8 cellular contexts compared by ENCODE assay signal in genomic region chr2:64330691-64331429, GRCh38.
A peak's percentile ranks its signal among the peaks of the same experiment; 100 is the strongest.
DNase-seq lines count a peak whose midpoint lies in the region; ATAC-seq and TF ChIP-seq lines count a peak whose summit lies in the region.

No MANE protein-coding gene starts in this region.

- H3K36me3 Mint-ChIP-seq in activated naive CD8-positive, alpha-beta T cell = no peaks in the 10 kb centered on the region

- DNase-seq in EL (peak; percentile 80), NCI-H1092 treated with DMSO at 0.1 percent for 48 hours (lab: John Stamatoyannopoulos, UW) (peak; percentile 79), head of caudate nucleus (peak; percentile 60 to 90 (median 80)), osteoblast (ENCODE audit: insufficient read length, low spot score, missing footprints) (no peak), suprapubic skin (ENCODE audit: low spot score in 2 of 2) (peak; percentile 84 to 85)

- H3K4me1 ChIP-seq in osteoblast (ENCODE audit: insufficient read depth, low read length) (peaks cover 13% of the 10 kb centered on the region), suprapubic skin (peaks cover 46% of the 10 kb centered on the region)

- ATAC-seq in SK-N-SH treated with all-trans-retinoic acid at 6 μM for 48 hours (peak; percentile 93), GM21528 (IDR thresholded peaks at IDR 0.05; ENCODE audit: low FRiP score, unreplicated experiment) (no peak)

- no peaks in the 10 kb centered on the region for H4K20me1 ChIP-seq in osteoblast (ENCODE audit: insufficient read depth, low read length)

- no peak for TF ChIP-seq EP300 in suprapubic skin (IDR thresholded peaks at IDR 0.05)

- H3K4me3 ChIP-seq in osteoblast (ENCODE audit: insufficient read depth, low read length) = peak overlapping the region; percentile 68
- peak overlapping the region; percentile 21 for H3K4me3 ChIP-seq in suprapubic skin

- no peaks in the 10 kb centered on the region for H3K9me3 ChIP-seq in osteoblast (ENCODE audit: low read depth, low read length)
- no peaks in the 10 kb centered on the region for H3K9me3 ChIP-seq in suprapubic skin

- WGBS in suprapubic skin = 6% methylated on average over 11 of the region's 11 CpGs

- intact Hi-C loops in head of caudate nucleus (cut with DNase I) = loop anchor here (5.0 kb wide), 1 partner anchor 156 kb away; no protein-coding TSS in a partner anchor

- H3K27ac Mint-ChIP-seq in activated naive CD8-positive, alpha-beta T cell = peak overlapping the region; percentile 89

- H3K79me2 ChIP-seq in osteoblast (ENCODE audit: insufficient read depth, low read length) = no peaks in the 10 kb centered on the region

- TF ChIP-seq CTCF in osteoblast (IDR thresholded peaks at IDR 0.05; ENCODE audit: extremely low read depth, low read depth, low read length) = peak; percentile 96
- TF ChIP-seq CTCF in suprapubic skin (IDR thresholded peaks at IDR 0.05) = peak; percentile 82 to 95

- peak overlapping the region; percentile 73 for H2AFZ ChIP-seq in osteoblast (ENCODE audit: low read length)

- peaks cover 37% of the 10 kb centered on the region for H3K4me1 Mint-ChIP-seq in activated naive CD8-positive, alpha-beta T cell (ENCODE audit: low read depth)

- H3K27ac ChIP-seq in osteoblast (ENCODE audit: low read depth, low read length) (peak overlapping the region; percentile 69), suprapubic skin (peak overlapping the region; percentile 73)

- H3K27me3 Mint-ChIP-seq in activated naive CD8-positive, alpha-beta T cell = no peaks in the 10 kb centered on the region

- no peak for TF ChIP-seq POLR2A in suprapubic skin (IDR thresholded peaks at IDR 0.05)

- H3K36me3 ChIP-seq in osteoblast (ENCODE audit: insufficient read depth, low read length) (no peaks in the 10 kb centered on the region), suprapubic skin (no peaks in the 10 kb centered on the region)

- H3K27me3 ChIP-seq in osteoblast (ENCODE audit: insufficient read depth, low read length) (no peaks in the 10 kb centered on the region), suprapubic skin (no peaks in the 10 kb centered on the region)

- peak overlapping the region; percentile 69 for H3K4me3 Mint-ChIP-seq in activated naive CD8-positive, alpha-beta T cell

- H3K9me3 Mint-ChIP-seq in activated naive CD8-positive, alpha-beta T cell (ENCODE audit: low read depth) = no peaks in the 10 kb centered on the region

- H3K4me2 ChIP-seq in osteoblast (ENCODE audit: insufficient read depth, low read length) = peak overlapping the region; percentile 87

TF ChIP-seq in SK-N-SH treated with all-trans-retinoic acid at 6 μM for 48 hours, 23 proteins besides CTCF, POLR2A, EP300 and RAD21:
- no peak for TF ChIP-seq SNAI2 (CRISPR knock-in tag; IDR thresholded peaks at IDR 0.05)
- no peak for TF ChIP-seq ZNF70 (CRISPR knock-in tag; IDR thresholded peaks at IDR 0.05)
- no peak for TF ChIP-seq ISL1 (CRISPR knock-in tag; IDR thresholded peaks at IDR 0.05)
- TF ChIP-seq CREB5 (CRISPR knock-in tag; IDR thresholded peaks at IDR 0.05; ENCODE audit: low read depth) = no peak
- TF ChIP-seq OSR1 (CRISPR knock-in tag; IDR thresholded peaks at IDR 0.05) = no peak
- no peak for TF ChIP-seq ZFP3 (CRISPR knock-in tag; IDR thresholded peaks at IDR 0.05)
- TF ChIP-seq PATZ1 (CRISPR knock-in tag; IDR thresholded peaks at IDR 0.05; ENCODE audit: borderline replicate concordance) = no peak
- no peak for TF ChIP-seq ZFP30 (CRISPR knock-in tag; IDR thresholded peaks at IDR 0.05)
- TF ChIP-seq ARNTL (CRISPR knock-in tag; IDR thresholded peaks at IDR 0.05; ENCODE audit: borderline replicate concordance, low read depth) = no peak
- TF ChIP-seq BACH2 (CRISPR knock-in tag; IDR thresholded peaks at IDR 0.05; ENCODE audit: borderline replicate concordance) = no peak
- no peak for TF ChIP-seq TOX (CRISPR knock-in tag; IDR thresholded peaks at IDR 0.05; ENCODE audit: borderline replicate concordance)
- no peak for TF ChIP-seq PPARA (CRISPR knock-in tag; IDR thresholded peaks at IDR 0.05; ENCODE audit: borderline replicate concordance)
- no peak for TF ChIP-seq CSRNP3 (CRISPR knock-in tag; IDR thresholded peaks at IDR 0.05)
- no peak for TF ChIP-seq CSDC2 (CRISPR knock-in tag; IDR thresholded peaks at IDR 0.05)
